1 cellular context compared by ENCODE assay signal in the genomic region with DNA sequence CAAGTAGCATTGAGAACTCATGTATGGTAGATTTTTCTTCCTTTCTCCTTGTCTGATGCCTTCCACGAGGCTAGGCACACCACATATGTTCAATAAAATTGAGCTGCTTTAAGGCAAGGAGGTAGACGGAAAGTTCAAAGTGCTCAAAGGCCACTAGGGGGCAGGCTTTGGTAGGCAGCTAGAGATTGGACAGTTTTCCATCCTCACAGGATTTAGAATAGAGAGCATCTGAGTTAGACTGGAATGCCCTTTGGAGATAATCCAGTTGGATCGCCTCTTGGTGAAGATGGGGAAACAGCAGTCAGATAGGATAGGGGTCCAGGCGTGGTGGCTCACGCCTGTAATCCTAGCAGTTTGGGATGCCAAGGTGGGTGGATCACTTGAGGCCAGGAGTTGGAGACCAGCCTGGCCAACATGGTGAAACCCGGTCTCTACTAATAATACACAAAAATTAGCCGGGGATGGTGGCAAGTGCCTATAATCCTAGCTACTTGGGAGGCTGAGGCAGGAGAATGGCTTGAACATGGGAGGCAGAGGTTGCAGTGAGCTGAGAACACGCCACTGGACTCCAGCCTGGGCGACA.
TF ChIP-seq lines count a peak whose summit lies in the region.

No MANE protein-coding gene starts in this region.

TF ChIP-seq in HEK293, 187 proteins besides CTCF, POLR2A, EP300 and RAD21 (continued from another document):
- TF ChIP-seq REST (tag by site-specific recombination; IDR thresholded peaks at IDR 0.05) (no peak), ZNF223 (tag by site-specific recombination; IDR thresholded peaks at IDR 0.05) (no peak), ZNF548 (tag by site-specific recombination; IDR thresholded peaks at IDR 0.05) (no peak), ZNF654 (tag by site-specific recombination; IDR thresholded peaks at IDR 0.05; ENCODE audit: low read depth) (peak; percentile 94)
